In the genomic region with DNA sequence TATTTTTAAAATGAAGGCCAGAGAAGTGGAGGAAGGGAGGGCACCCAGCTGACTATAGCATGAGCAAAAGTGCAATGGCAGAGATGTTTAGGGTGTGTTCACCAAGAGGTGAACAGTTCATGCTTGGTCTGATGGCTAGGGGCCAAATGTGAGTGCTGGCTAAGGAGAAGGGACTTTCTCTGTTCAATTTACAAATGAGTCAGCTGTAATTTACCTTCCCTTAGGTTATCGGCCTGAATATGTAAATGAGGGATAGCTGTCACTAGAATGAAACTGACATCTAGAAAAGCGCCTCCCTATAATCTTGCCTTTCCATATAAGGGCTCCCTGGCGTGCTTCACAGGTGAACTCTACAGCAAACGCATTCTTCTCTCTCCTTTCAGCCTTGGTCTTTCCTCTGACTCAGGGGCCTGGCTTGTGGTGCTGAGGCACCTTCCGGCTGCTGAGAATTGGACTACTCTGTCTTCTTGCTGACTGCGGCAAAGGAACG, we compare ENCODE assay signal across 9 cellular contexts.
DNase-seq lines count a peak whose midpoint lies in the region; ATAC-seq, FAIRE-seq and TF ChIP-seq lines count a peak whose summit lies in the region.
"Had no signal": no experiment of that assay in that cellular context is flagged by ENCODE, and none has a peak within 500 bp of the region (broad histone marks: within the 10 kb centered on the region; RNA-seq: fewer than 3 reads in every experiment).

No MANE protein-coding gene starts in this region.

- H3K27me3 ChIP-seq in bronchial epithelial cell (ENCODE audit: control insufficient read depth, insufficient read depth, low read length) (no peaks in the 10 kb centered on the region), stomach (peaks cover 0 to 10% (median 0%) of the 10 kb centered on the region in 3 donors)

- H3K4me1 ChIP-seq in stomach = peaks cover 0 to 8% (median 6%) of the 10 kb centered on the region in 4 donors

- H3K4me3 ChIP-seq in bronchial epithelial cell (ENCODE audit: low read depth, low read length) = no peak overlapping the region
- H3K4me3 ChIP-seq in stomach = no peak overlapping the region

- H3K9me3 ChIP-seq in stomach = no peaks in the 10 kb centered on the region

- TF ChIP-seq EP300 in stomach (IDR thresholded peaks at IDR 0.05) = no peak

- 53 to 74% (median 61%) methylated on average over 7 of the region's 7 CpGs for WGBS in stomach, 5 donors

- TF ChIP-seq CTCF in bronchial epithelial cell (IDR thresholded peaks at IDR 0.05; ENCODE audit: insufficient read depth, low read length, severe bottlenecking) (no peak), stomach (IDR thresholded peaks at IDR 0.05) (no peak)

- intact Hi-C loops in stomach (cut with DNase I; ENCODE audit: low total_unique reads) = no loop called here

- no peaks in the 10 kb centered on the region for H3K36me3 ChIP-seq in bronchial epithelial cell (ENCODE audit: control insufficient read depth, insufficient read depth, low read length)
- no peaks in the 10 kb centered on the region for H3K36me3 ChIP-seq in stomach

- ATAC-seq in GM18867 (IDR thresholded peaks at IDR 0.05; ENCODE audit: unreplicated experiment) (peak; percentile 90), HG02798 (IDR thresholded peaks at IDR 0.05; ENCODE audit: poor library complexity, unreplicated experiment) (peak; percentile 88)

- peak; percentile 99 for FAIRE-seq in bronchial epithelial cell (lab: Jason Lieb, UNC)

- DNase-seq in RPMI7951 (ENCODE audit: low read depth) = peak; percentile 19
- peak; percentile 99 for DNase-seq in bronchial epithelial cell (ENCODE audit: low read depth)
- peak; percentile 59 for DNase-seq in stomach
- no peak for DNase-seq in NCI-H187 treated with DMSO at 0.1 percent for 48 hours (lab: John Stamatoyannopoulos, UW)
- no peak for DNase-seq in G401 (ENCODE audit: low spot score)
- DNase-seq in HUDEP-2 (lab: John Stamatoyannopoulos, UW; ENCODE audit: unreplicated experiment in 76 of 76) = no peak
- DNase-seq: IMR-90 had no signal

- H3K27ac ChIP-seq in stomach = no peak overlapping the region

- no peak for TF ChIP-seq POLR2A in stomach (IDR thresholded peaks at IDR 0.05)

- in situ Hi-C loops in G401 (cut with HindIII; ENCODE audit: low sequenced_read_pairs) = no loop called here

Comparison
In these comparisons a context has a peak if more than half of its experiments do, and no peak if none do; other contexts are left out.
1. DNase-seq: peak in RPMI7951 (single experiment), bronchial epithelial cell (single experiment) and stomach (single experiment); none in NCI-H187 treated with DMSO at 0.1 percent for 48 hours (single experiment), G401 (single experiment) and HUDEP-2 (0 of 76).